ENCODE assay signal across 20 cellular contexts in genomic region chrX:72330131-72330530, GRCh38. TPM values are rescaled to one million over a fixed set of nuclear protein-coding genes. Genes with fewer than 3 reads are reported as not detected.
DNase-seq lines count a peak whose midpoint lies in the region; ATAC-seq and FAIRE-seq lines count a peak whose summit lies in the region.
"Had no signal": no experiment of that assay in that cellular context is flagged by ENCODE, and none has a peak within 500 bp of the region (broad histone marks: within the 10 kb centered on the region; RNA-seq: fewer than 3 reads in every experiment).

No MANE protein-coding gene starts in this region.

- H3K27me3 ChIP-seq in mesendoderm (ENCODE audit: insufficient read depth, low read length, poor library complexity) = no peaks in the 10 kb centered on the region
- H3K27me3 ChIP-seq: BE2C, Peyer's patch had no signal

- no peak overlapping the region for H3K4me3 ChIP-seq in mesendoderm (ENCODE audit: low read length)
- H3K4me3 ChIP-seq: Peyer's patch had no signal

- FAIRE-seq in GM18507 (lab: Jason Lieb, UNC) = peak; percentile 48
- FAIRE-seq in HTR-8/SVneo (lab: Jason Lieb, UNC) = peak; percentile 42
- FAIRE-seq: G401.6, GM19239, H54, TTC549 had no signal

- H3K23ac ChIP-seq in mesendoderm (ENCODE audit: low read length) = no peak overlapping the region

- H4K5ac ChIP-seq in mesendoderm (ENCODE audit: low read length) = no peak overlapping the region

- DNase-seq in NCI-H2171 treated with DMSO at 0.1 percent for 48 hours (lab: John Stamatoyannopoulos, UW) = peak; percentile 70
- DNase-seq in NCI-H2171 (lab: John Stamatoyannopoulos, UW) = no peak
- DNase-seq in GM18507 (ENCODE audit: extremely low spot score, insufficient read length, low read depth) = no peak
- no peak for DNase-seq in HTR-8/SVneo (ENCODE audit: insufficient read length, low spot score)
- DNase-seq in mesendoderm = peak; percentile 17
- no peak for DNase-seq in NCI-H526 treated with DMSO at 0.1 percent for 48 hours (lab: John Stamatoyannopoulos, UW)
- DNase-seq: BE2C, HFFc6, KG1, NCI-H1092 treated with DMSO at 0.1 percent for 48 hours, NCI-H1694, NCI-H2107, NCI-H774, Peyer's patch had no signal

- H2AK5ac ChIP-seq in mesendoderm (ENCODE audit: low read length) = no peak overlapping the region

- no peak overlapping the region for H3K56ac ChIP-seq in mesendoderm (ENCODE audit: low read length)

- H4K8ac ChIP-seq in mesendoderm (ENCODE audit: low read depth, low read length) = no peak overlapping the region

- WGBS in mesendoderm (ENCODE audit: extremely low coverage, insufficient coverage, low lambda C conversion rate) = no CpG with 5 or more reads among the region's 3 CpGs

- no peak overlapping the region for H3K4me2 ChIP-seq in mesendoderm (ENCODE audit: low read length)

- H3K9ac ChIP-seq in mesendoderm (ENCODE audit: low read length) = no peak overlapping the region

- H3K4ac ChIP-seq in mesendoderm (ENCODE audit: low read depth, low read length) = no peak overlapping the region

- no peaks in the 10 kb centered on the region for H3K79me1 ChIP-seq in mesendoderm (ENCODE audit: low read length)

- ATAC-seq in GM18867 (IDR thresholded peaks at IDR 0.05; ENCODE audit: unreplicated experiment) = no peak
- ATAC-seq: SK-N-SH treated with all-trans-retinoic acid at 6 μM for 48 hours had no signal

- H3K79me2 ChIP-seq in mesendoderm (ENCODE audit: control insufficient read depth, insufficient read depth, low read length) = no peaks in the 10 kb centered on the region

- no peak overlapping the region for H2BK120ac ChIP-seq in mesendoderm (ENCODE audit: low read depth, low read length)

- H2BK5ac ChIP-seq in mesendoderm (ENCODE audit: low read length) = no peak overlapping the region

- no peak overlapping the region for H3K27ac ChIP-seq in mesendoderm (ENCODE audit: low read depth, low read length)
- H3K27ac ChIP-seq: Peyer's patch had no signal

- H3K4me1 ChIP-seq in mesendoderm (ENCODE audit: control insufficient read depth, low read depth, low read length) = no peaks in the 10 kb centered on the region
- H3K4me1 ChIP-seq: BE2C, Peyer's patch had no signal

- H3K36me3 ChIP-seq in mesendoderm (ENCODE audit: control insufficient read depth, insufficient read depth, low read length) = no peaks in the 10 kb centered on the region
- H3K36me3 ChIP-seq: BE2C, Peyer's patch had no signal

- no peak overlapping the region for H3K18ac ChIP-seq in mesendoderm (ENCODE audit: low read length)

- no peak overlapping the region for H2BK15ac ChIP-seq in mesendoderm (replicated peaks; ENCODE audit: low read depth)

RNA-seq across cellular contexts. Expression of gene CITED1, which starts 24.4 kb away (rescaled TPM):
- 0.81 TPM for polyA plus RNA-seq in mesendoderm (2013, experiment 1 of 2)
- 0.85 TPM for polyA plus RNA-seq in mesendoderm (2013, experiment 2 of 2)

RNA-seq across cellular contexts. Expression of gene RPS4X, which starts 53.1 kb away (rescaled TPM):
- 1,170 TPM for polyA plus RNA-seq in mesendoderm (2013, experiment 1 of 2)
- polyA plus RNA-seq in mesendoderm (2013, experiment 2 of 2) = 1,172 TPM

Comparison
In these comparisons a context has a peak if more than half of its experiments do, and no peak if none do; other contexts are left out.
1. DNase-seq: peak in NCI-H2171 treated with DMSO at 0.1 percent for 48 hours (single experiment) and mesendoderm (single experiment); none in NCI-H2171 (single experiment), GM18507 (single experiment), HTR-8/SVneo (single experiment) and NCI-H526 treated with DMSO at 0.1 percent for 48 hours (single experiment).